ENCODE assay signal across 28 cellular contexts in genomic region chr10:78654047-78654590, GRCh38.
"Had no signal": no experiment of that assay in that cellular context is flagged by ENCODE, and none has a peak within 500 bp of the region (broad histone marks: within the 10 kb centered on the region; RNA-seq: fewer than 3 reads in every experiment).

No MANE protein-coding gene starts in this region.

- H3K36me3 Mint-ChIP-seq: activated naive CD4-positive, alpha-beta T cell treated with anti-CD3 and anti-CD28 coated beads, Interleukin-2, amount 50 U/mL, for 24 hours had no signal

- H3K9me3 ChIP-seq: ascending aorta, Peyer's patch, SJCRH30, SK-N-SH had no signal

- H3K4me3 Mint-ChIP-seq: activated CD8-positive, alpha-beta T cell treated with anti-CD3 and anti-CD28 coated beads for 36 hours; activated naive CD4-positive, alpha-beta T cell treated with anti-CD3 and anti-CD28 coated beads, Interleukin-2, amount 50 U/mL, for 24 hours; activated T-cell treated with anti-CD3 and anti-CD28 coated beads, Interleukin-2, amount 50 U/mL, for 72 hours had no signal

- H3K27ac Mint-ChIP-seq: activated CD8-positive, alpha-beta T cell treated with anti-CD3 and anti-CD28 coated beads for 36 hours; activated naive CD4-positive, alpha-beta T cell treated with anti-CD3 and anti-CD28 coated beads, Interleukin-2, amount 50 U/mL, for 24 hours; activated T-cell treated with anti-CD3 and anti-CD28 coated beads, Interleukin-2, amount 50 U/mL, for 72 hours had no signal

- ATAC-seq: activated CD8-positive, alpha-beta T cell treated with anti-CD3 and anti-CD28 coated beads for 36 hours; activated T-cell treated with anti-CD3 and anti-CD28 coated beads, Interleukin-2, amount 50 U/mL, for 72 hours had no signal

- H3K4me3 ChIP-seq: ascending aorta, cardiac muscle cell, Peyer's patch, SJCRH30 had no signal

- H3K4me2 ChIP-seq: SK-N-SH had no signal

- H3K27me3 ChIP-seq: ascending aorta, cardiac muscle cell, Peyer's patch, SJCRH30 had no signal

- DNase-seq: activated CD4-positive, alpha-beta T cell treated with anti-CD3 and anti-CD28 coated beads for 4 hours; activated CD8-positive, alpha-beta memory T cell treated with anti-CD3 and anti-CD28 coated beads, Interleukin-2, amount 50 U/mL, for 4 hours; activated CD8-positive, alpha-beta T cell treated with anti-CD3 and anti-CD28 coated beads for 36 hours; activated naive CD4-positive, alpha-beta T cell; activated T-cell treated with anti-CD3 and anti-CD28 coated beads, Interleukin-2, amount 50 U/mL, for 72 hours; amniotic stem cell; brain microvascular endothelial cell; KG1; NCI-H1048; NCI-H146; NCI-H1930; NCI-H2171; NCI-H2227 treated with DMSO at 0.1 percent for 48 hours; NCI-H446 treated with DMSO at 0.1 percent for 48 hours; NCI-H526; NCI-H774; NK-92 treated with Interleukin-12 subunit alpha and Interleukin-12 subunit beta, amount 100 ng/mL, for 24 hours; OCI-M1; Peyer's patch; Right ventricle myocardium superior; SJCRH30; SK-N-SH; T-helper 1 cell; WERI-Rb-1 had no signal

- H3K27ac ChIP-seq: ascending aorta, brain microvascular endothelial cell, cardiac muscle cell, Peyer's patch, RWPE1, SJCRH30, WERI-Rb-1 had no signal

- H3K4me1 Mint-ChIP-seq: activated naive CD4-positive, alpha-beta T cell treated with anti-CD3 and anti-CD28 coated beads, Interleukin-2, amount 50 U/mL, for 24 hours had no signal

- H3K9ac ChIP-seq: SK-N-SH had no signal

- H3K4me1 ChIP-seq: ascending aorta, SJCRH30 had no signal

- H3K9me3 Mint-ChIP-seq: activated CD8-positive, alpha-beta T cell treated with anti-CD3 and anti-CD28 coated beads for 36 hours; activated naive CD4-positive, alpha-beta T cell treated with anti-CD3 and anti-CD28 coated beads, Interleukin-2, amount 50 U/mL, for 24 hours; activated T-cell treated with anti-CD3 and anti-CD28 coated beads, Interleukin-2, amount 50 U/mL, for 72 hours had no signal

- H3K36me3 ChIP-seq: ascending aorta, brain microvascular endothelial cell, cardiac muscle cell, Peyer's patch, SJCRH30, WERI-Rb-1 had no signal
